In the genomic region with DNA sequence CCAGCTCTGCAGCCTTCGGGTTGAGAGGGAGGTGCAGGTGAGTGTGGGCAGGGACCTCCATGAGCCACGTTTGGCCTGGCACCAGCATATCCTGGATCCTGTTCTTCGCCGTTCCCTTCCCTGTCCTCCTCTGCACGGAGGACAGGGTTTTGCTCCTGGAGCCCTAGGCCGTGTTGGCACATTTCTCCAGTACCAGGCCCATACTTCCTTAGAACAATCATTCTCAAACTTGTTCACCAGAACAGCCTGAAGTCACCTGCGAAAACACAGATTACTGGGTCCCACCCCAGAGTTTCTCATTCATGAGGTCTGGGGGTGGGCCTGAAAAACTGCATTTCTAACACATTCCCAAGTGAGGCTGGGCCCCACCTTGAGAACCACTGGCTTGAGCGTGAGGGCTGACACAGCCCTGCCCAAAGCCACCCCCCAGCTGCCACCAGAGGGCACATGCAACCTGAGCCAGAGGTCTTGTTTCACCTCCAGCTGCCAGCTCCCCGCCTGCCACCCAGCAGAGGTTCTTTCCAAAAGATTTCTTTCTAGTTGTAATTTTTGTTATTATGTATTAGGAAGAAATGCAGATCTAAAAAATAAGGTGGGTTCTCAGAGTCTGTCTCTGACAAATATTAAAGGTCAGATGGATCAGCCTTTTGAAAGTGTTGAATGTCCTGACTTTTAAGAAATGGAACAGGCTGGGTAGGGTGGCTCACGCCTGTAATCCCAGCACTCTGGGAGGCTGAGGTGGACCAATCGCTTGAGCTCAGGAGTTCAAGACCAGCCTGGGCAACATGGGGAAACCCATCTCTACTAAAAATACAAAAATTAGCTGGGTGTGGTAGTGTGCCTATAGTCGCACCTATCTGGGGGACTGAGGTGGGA, we compare ENCODE assay signal across 2 cellular contexts.
TF ChIP-seq lines count a peak whose summit lies in the region.

No MANE protein-coding gene starts in this region.

TF ChIP-seq in GM12878, 131 proteins besides CTCF, POLR2A, EP300 and RAD21:
- no peak for TF ChIP-seq HDAC2 (IDR thresholded peaks at IDR 0.05)
- TF ChIP-seq NR2C1 (IDR thresholded peaks at IDR 0.05), result no peak
- no peak for TF ChIP-seq SPI1 (IDR thresholded peaks at IDR 0.05; ENCODE audit: borderline replicate concordance, insufficient read depth, low read depth, low read length)
- TF ChIP-seq BHLHE40 (IDR thresholded peaks at IDR 0.05; ENCODE audit: borderline replicate concordance in 1 of 2, low read depth in 2 of 2, low read length in 1 of 2), result 0 out of 4 replicates have a peak, but pooled peaks of 1 of the 2 experiments have one; percentile 8
- TF ChIP-seq SMC3 (IDR thresholded peaks at IDR 0.05; ENCODE audit: borderline replicate concordance, low read length), result peak; percentile 77
- no peak; the same call in 1 of the 2 replicates for TF ChIP-seq RB1 (IDR thresholded peaks at IDR 0.05; ENCODE audit: borderline replicate concordance)
- no peak for TF ChIP-seq POLR2AphosphoS2 (IDR thresholded peaks at IDR 0.05; ENCODE audit: low read depth, low read length)
- no peak for TF ChIP-seq NBN (IDR thresholded peaks at IDR 0.05)
TF ChIP-seq in GM12878: peak in this region for 2.

TF ChIP-seq in HepG2, 621 proteins besides CTCF, POLR2A, EP300 and RAD21:
- TF ChIP-seq SYNCRIP (IDR thresholded peaks at IDR 0.05; ENCODE audit: insufficient read depth, low read depth, low read length), result no peak
- no peak for TF ChIP-seq ZNF619 (CRISPR knock-in tag; IDR thresholded peaks at IDR 0.05)
- peak; percentile 33; the same call in 1 of the 2 replicates for TF ChIP-seq SMC3 (IDR thresholded peaks at IDR 0.05; ENCODE audit: low read length)
- peak; percentile 75 for TF ChIP-seq STAG1 (CRISPR knock-in tag; IDR thresholded peaks at IDR 0.05)
